25 cellular contexts compared by ENCODE assay signal in genomic region chr6:158593670-158594069, GRCh38.
"Had no signal": no experiment of that assay in that cellular context is flagged by ENCODE, and none has a peak within 500 bp of the region (broad histone marks: within the 10 kb centered on the region; RNA-seq: fewer than 3 reads in every experiment).

No MANE protein-coding gene starts in this region.

- ATAC-seq: esophagus mucosa; gastrocnemius medialis; left cardiac atrium; left lung; naive thymus-derived CD4-positive, alpha-beta T cell; stimulated activated effector memory CD8-positive, alpha-beta T cell treated with anti-CD3 and anti-CD28 coated beads, Interleukin-12 subunit alpha, Interleukin-12 subunit beta, amount 100 ng/mL, for 72 hours had no signal

- H3K27me3 ChIP-seq: dorsolateral prefrontal cortex, gastrocnemius medialis, left lung, neural progenitor cell, right atrium auricular region, sigmoid colon, stomach, tibial artery had no signal

- DNase-seq: dorsolateral prefrontal cortex; effector CD8-positive, alpha-beta T cell; endodermal cell; foreskin fibroblast; gastrocnemius medialis; left cardiac atrium; left lung; mesenchymal stem cell; naive thymus-derived CD4-positive, alpha-beta T cell; sigmoid colon; stimulated activated CD4-positive, alpha-beta T cell treated with anti-CD3 and anti-CD28 coated beads, Interleukin-2, amount 100 ng/mL, for 24 hours; stimulated activated CD4-positive, alpha-beta T cell treated with anti-CD3 and anti-CD28 coated beads, Interleukin-4, amount 100 ng/mL, for 24 hours; stimulated activated naive CD4-positive, alpha-beta T cell treated with Interleukin-2 at 50 U/mL for 16 hours; stomach; tibial artery had no signal

- H3K4me1 ChIP-seq: gastrocnemius medialis, left lung, neural progenitor cell, parathyroid adenoma, right atrium auricular region, sigmoid colon, stomach, tibial artery had no signal

- H3K4me3 Mint-ChIP-seq: endodermal cell; mesothelial cell of epicardium; naive thymus-derived CD4-positive, alpha-beta T cell; nephron; neural progenitor cell; stimulated activated effector memory CD8-positive, alpha-beta T cell treated with anti-CD3 and anti-CD28 coated beads, Interleukin-12 subunit alpha, Interleukin-12 subunit beta, amount 100 ng/mL, for 72 hours; type B pancreatic cell had no signal

- H3K4me3 ChIP-seq: dorsolateral prefrontal cortex, gastrocnemius medialis, left lung, neural progenitor cell, right atrium auricular region, sigmoid colon, stomach, tibial artery had no signal

- H3K27ac ChIP-seq: epithelial cell of prostate, gastrocnemius medialis, left lung, neural progenitor cell, parathyroid adenoma, right atrium auricular region, sigmoid colon, stomach, tibial artery had no signal

- H3K27ac Mint-ChIP-seq: endodermal cell; mesothelial cell of epicardium; nephron; neural progenitor cell; progenitor cell of endocrine pancreas; stimulated activated effector memory CD8-positive, alpha-beta T cell treated with anti-CD3 and anti-CD28 coated beads, Interleukin-12 subunit alpha, Interleukin-12 subunit beta, amount 100 ng/mL, for 72 hours; type B pancreatic cell had no signal

- H3K9me3 Mint-ChIP-seq: endodermal cell; mesothelial cell of epicardium; naive thymus-derived CD4-positive, alpha-beta T cell; nephron; neural progenitor cell; stimulated activated effector memory CD8-positive, alpha-beta T cell treated with anti-CD3 and anti-CD28 coated beads, Interleukin-12 subunit alpha, Interleukin-12 subunit beta, amount 100 ng/mL, for 72 hours; type B pancreatic cell had no signal

- H3K27me3 Mint-ChIP-seq: naive thymus-derived CD4-positive, alpha-beta T cell; progenitor cell of endocrine pancreas; type B pancreatic cell had no signal

- H3K9me3 ChIP-seq: gastrocnemius medialis, left lung, right atrium auricular region, sigmoid colon, stomach, tibial artery had no signal

- H3K4me1 Mint-ChIP-seq: endodermal cell, mesothelial cell of epicardium, nephron had no signal
